10 cellular contexts compared by ENCODE assay signal in the genomic region with DNA sequence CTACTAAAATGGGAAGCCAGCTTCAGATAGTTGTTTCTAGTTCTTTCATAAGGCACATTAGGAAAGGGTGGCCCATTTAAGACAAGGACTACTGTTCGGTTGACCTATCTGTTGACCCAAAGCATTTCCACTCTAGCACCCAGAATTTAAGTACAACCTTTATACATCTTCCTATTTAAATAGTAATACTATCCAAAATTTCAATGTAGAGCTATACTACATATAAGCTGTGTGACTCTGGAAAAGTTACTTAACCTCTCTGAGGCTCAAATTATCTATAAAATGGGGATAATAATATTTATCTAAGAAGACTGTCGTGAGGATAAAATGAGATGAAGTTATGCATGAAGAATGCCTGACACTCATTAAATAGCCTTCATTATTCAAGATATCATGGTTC.
"Had no signal": no experiment of that assay in that cellular context is flagged by ENCODE, and none has a peak within 500 bp of the region (broad histone marks: within the 10 kb centered on the region; RNA-seq: fewer than 3 reads in every experiment).

No MANE protein-coding gene starts in this region.

- H3K4me1 Mint-ChIP-seq: GM23338, H9 had no signal

- H3K9me3 Mint-ChIP-seq: GM23338, H9, HFFc6, IgD-negative memory B cell had no signal

- H3K4me3 ChIP-seq: GM23338 had no signal

- H3K27ac ChIP-seq: HL-60 had no signal

- H3K4me2 ChIP-seq: GM23338 had no signal

- H3K4me3 Mint-ChIP-seq: GM23338, H9, HFFc6 had no signal

- FAIRE-seq: H1, H54, HepG2 had no signal

- H3K36me3 Mint-ChIP-seq: IgD-negative memory B cell had no signal

- H2AFZ ChIP-seq: GM23338 had no signal

- H3K27ac Mint-ChIP-seq: GM23338, H9, HFFc6, IgD-negative memory B cell had no signal

- DNase-seq: H9, HCEC 1CT, HFFc6, KG1 had no signal
